16 cellular contexts compared by ENCODE assay signal in the genomic region with DNA sequence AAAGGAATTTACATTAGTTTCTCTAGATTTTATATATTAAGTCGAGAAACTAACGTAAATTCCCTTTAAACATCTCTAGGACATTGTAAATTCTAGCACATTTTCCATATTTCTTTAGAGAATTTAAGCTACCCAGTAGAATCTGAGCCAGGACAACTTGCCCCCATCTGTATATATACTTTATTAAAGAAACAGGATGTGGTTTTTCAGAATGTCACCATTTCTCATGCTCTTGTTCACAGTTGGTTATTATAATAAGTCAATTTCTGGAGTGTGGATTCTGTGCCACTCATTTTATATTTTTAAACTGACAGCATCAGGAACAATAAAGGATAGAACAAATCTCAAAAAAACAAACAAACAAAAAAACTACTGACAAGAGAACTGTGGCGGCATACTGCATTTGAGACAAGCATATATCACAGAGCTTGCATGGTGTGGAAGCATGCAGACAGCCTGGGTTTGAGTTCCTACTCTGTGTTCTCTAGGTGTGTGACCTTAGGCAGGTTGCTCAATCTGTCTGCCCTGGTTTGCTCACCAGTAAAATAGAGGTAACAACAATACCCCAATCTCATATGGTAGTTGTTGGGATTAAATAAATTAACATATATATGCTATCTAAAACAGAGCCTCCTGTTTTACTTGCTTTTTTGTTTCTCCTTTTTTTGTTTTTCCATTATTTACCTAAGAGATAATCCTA.
DNase-seq lines count a peak whose midpoint lies in the region; ATAC-seq lines count a peak whose summit lies in the region.
"Had no signal": no experiment of that assay in that cellular context is flagged by ENCODE, and none has a peak within 500 bp of the region (broad histone marks: within the 10 kb centered on the region; RNA-seq: fewer than 3 reads in every experiment).

No MANE protein-coding gene starts in this region.

- no peaks in the 10 kb centered on the region for H3K27me3 Mint-ChIP-seq in activated CD8-positive, alpha-beta memory T cell treated with anti-CD3 and anti-CD28 coated beads, Interleukin-2, amount 10 ng/mL, durations not matched to agents 7 days and 5 days
- H3K27me3 Mint-ChIP-seq in activated CD4-positive, alpha-beta memory T cell treated with anti-CD3 and anti-CD28 coated beads, Interleukin-2, amount 10 ng/mL, durations not matched to agents 7 days and 5 days, result no peaks in the 10 kb centered on the region
- H3K27me3 Mint-ChIP-seq in natural killer cell treated with Interleukin-12 subunit alpha and Interleukin-12 subunit beta and Interleukin-15 and Interleukin-18, amount 100 ng/mL, for 72 hours, result no peaks in the 10 kb centered on the region

- CTCF ChIA-PET in activated CD8-positive, alpha-beta memory T cell treated with anti-CD3 and anti-CD28 coated beads, Interleukin-2, amount 10 ng/mL, durations not matched to agents 7 days and 5 days (lab: Charles Lee), result interaction anchor here (1.4 kb wide), 1 partner anchor 135 kb away, joined by 3 read pairs; no protein-coding TSS in a partner anchor
- CTCF ChIA-PET in activated CD4-positive, alpha-beta memory T cell treated with anti-CD3 and anti-CD28 coated beads, Interleukin-2, amount 10 ng/mL, durations not matched to agents 7 days and 5 days (lab: Charles Lee), result no interaction called here

- H3K4me3 Mint-ChIP-seq in activated CD8-positive, alpha-beta memory T cell treated with anti-CD3 and anti-CD28 coated beads, Interleukin-2, amount 10 ng/mL, durations not matched to agents 7 days and 5 days, result no peak overlapping the region
- H3K4me3 Mint-ChIP-seq in activated CD4-positive, alpha-beta memory T cell treated with anti-CD3 and anti-CD28 coated beads, Interleukin-2, amount 10 ng/mL, durations not matched to agents 7 days and 5 days, result no peak overlapping the region
- peak overlapping the region; percentile 31 for H3K4me3 Mint-ChIP-seq in natural killer cell treated with Interleukin-12 subunit alpha and Interleukin-12 subunit beta and Interleukin-15 and Interleukin-18, amount 100 ng/mL, for 72 hours

- POLR2A ChIA-PET in activated CD4-positive, alpha-beta memory T cell treated with anti-CD3 and anti-CD28 coated beads, Interleukin-2, amount 10 ng/mL, durations not matched to agents 7 days and 5 days (lab: Charles Lee), result no interaction called here

- ATAC-seq in activated CD8-positive, alpha-beta memory T cell treated with anti-CD3 and anti-CD28 coated beads, Interleukin-2, amount 10 ng/mL, durations not matched to agents 7 days and 5 days, result peak; percentile 53
- peak; percentile 54 for ATAC-seq in HG03097 (IDR thresholded peaks at IDR 0.05; ENCODE audit: low FRiP score, unreplicated experiment)
- ATAC-seq in natural killer cell treated with Interleukin-12 subunit alpha and Interleukin-12 subunit beta and Interleukin-15 and Interleukin-18, amount 100 ng/mL, for 72 hours, result peak in 1 of 2 donors; percentile 60
- ATAC-seq: heart left ventricle, psoas muscle had no signal

- H3K4me1 Mint-ChIP-seq in activated CD8-positive, alpha-beta memory T cell treated with anti-CD3 and anti-CD28 coated beads, Interleukin-2, amount 10 ng/mL, durations not matched to agents 7 days and 5 days, result peaks cover 13% of the 10 kb centered on the region
- H3K4me1 Mint-ChIP-seq in activated CD4-positive, alpha-beta memory T cell treated with anti-CD3 and anti-CD28 coated beads, Interleukin-2, amount 10 ng/mL, durations not matched to agents 7 days and 5 days, result peaks cover 18% of the 10 kb centered on the region
- peaks cover 29 to 34% of the 10 kb centered on the region in 2 donors for H3K4me1 Mint-ChIP-seq in natural killer cell treated with Interleukin-12 subunit alpha and Interleukin-12 subunit beta and Interleukin-15 and Interleukin-18, amount 100 ng/mL, for 72 hours (ENCODE audit: low read depth in 2 of 2)

- H3K36me3 Mint-ChIP-seq in activated CD8-positive, alpha-beta memory T cell treated with anti-CD3 and anti-CD28 coated beads, Interleukin-2, amount 10 ng/mL, durations not matched to agents 7 days and 5 days, result peaks cover 55% of the 10 kb centered on the region
- peaks cover 74% of the 10 kb centered on the region for H3K36me3 Mint-ChIP-seq in activated CD4-positive, alpha-beta memory T cell treated with anti-CD3 and anti-CD28 coated beads, Interleukin-2, amount 10 ng/mL, durations not matched to agents 7 days and 5 days (ENCODE audit: low read depth)
- peaks cover 47% of the 10 kb centered on the region for H3K36me3 Mint-ChIP-seq in natural killer cell treated with Interleukin-12 subunit alpha and Interleukin-12 subunit beta and Interleukin-15 and Interleukin-18, amount 100 ng/mL, for 72 hours

- H3K9me3 Mint-ChIP-seq in activated CD8-positive, alpha-beta memory T cell treated with anti-CD3 and anti-CD28 coated beads, Interleukin-2, amount 10 ng/mL, durations not matched to agents 7 days and 5 days (ENCODE audit: low read depth), result no peaks in the 10 kb centered on the region
- no peaks in the 10 kb centered on the region for H3K9me3 Mint-ChIP-seq in activated CD4-positive, alpha-beta memory T cell treated with anti-CD3 and anti-CD28 coated beads, Interleukin-2, amount 10 ng/mL, durations not matched to agents 7 days and 5 days
- no peaks in the 10 kb centered on the region for H3K9me3 Mint-ChIP-seq in natural killer cell treated with Interleukin-12 subunit alpha and Interleukin-12 subunit beta and Interleukin-15 and Interleukin-18, amount 100 ng/mL, for 72 hours

- DNase-seq in activated CD8-positive, alpha-beta memory T cell treated with anti-CD3 and anti-CD28 coated beads, Interleukin-2, amount 10 ng/mL, durations not matched to agents 7 days and 5 days, result no peak
- no peak for DNase-seq in activated CD8-positive, alpha-beta memory T cell treated with anti-CD3 and anti-CD28 coated beads, Interleukin-2, amount 50 U/mL, for 4 hours
- no peak for DNase-seq in activated CD4-positive, alpha-beta memory T cell treated with anti-CD3 and anti-CD28 coated beads, Interleukin-2, amount 10 ng/mL, durations not matched to agents 7 days and 5 days
- no peak for DNase-seq in natural killer cell treated with Interleukin-12 subunit alpha and Interleukin-12 subunit beta and Interleukin-15 and Interleukin-18, amount 100 ng/mL, for 72 hours (ENCODE audit: low spot score)
- no peak for DNase-seq in amygdala (lab: John Stamatoyannopoulos, UW)
- no peak for DNase-seq in midbrain (lab: John Stamatoyannopoulos, UW)
- no peak for DNase-seq in cerebellum (ENCODE audit: low spot score)
- DNase-seq: activated CD4-positive, alpha-beta T cell treated with anti-CD3 and anti-CD28 coated beads for 48 hours; adrenal gland; DMS79 treated with DMSO at 0.1 percent for 48 hours; effector memory CD4-positive, alpha-beta T cell; heart left ventricle; NCI-H510A; psoas muscle; SK-N-SH had no signal

- peak overlapping the region; percentile 81 for H3K27ac Mint-ChIP-seq in activated CD8-positive, alpha-beta memory T cell treated with anti-CD3 and anti-CD28 coated beads, Interleukin-2, amount 10 ng/mL, durations not matched to agents 7 days and 5 days
- H3K27ac Mint-ChIP-seq in activated CD4-positive, alpha-beta memory T cell treated with anti-CD3 and anti-CD28 coated beads, Interleukin-2, amount 10 ng/mL, durations not matched to agents 7 days and 5 days, result peak overlapping the region; percentile 7
- peak overlapping the region; percentile 67 to 76 for H3K27ac Mint-ChIP-seq in natural killer cell treated with Interleukin-12 subunit alpha and Interleukin-12 subunit beta and Interleukin-15 and Interleukin-18, amount 100 ng/mL, for 72 hours

Comparison
In these comparisons a context has a peak if more than half of its experiments do, and no peak if none do; other contexts are left out.
1. H3K27ac Mint-ChIP-seq: peak in every context shown above with its lines; median percentile 81 in activated CD8-positive, alpha-beta memory T cell treated with anti-CD3 and anti-CD28 coated beads, Interleukin-2, amount 10 ng/mL, durations not matched to agents 7 days and 5 days; 72 in natural killer cell treated with Interleukin-12 subunit alpha and Interleukin-12 subunit beta and Interleukin-15 and Interleukin-18, amount 100 ng/mL, for 72 hours; 7 in activated CD4-positive, alpha-beta memory T cell treated with anti-CD3 and anti-CD28 coated beads, Interleukin-2, amount 10 ng/mL, durations not matched to agents 7 days and 5 days.